Comparison of ENCODE assay signal across 25 cellular contexts in the genomic region with DNA sequence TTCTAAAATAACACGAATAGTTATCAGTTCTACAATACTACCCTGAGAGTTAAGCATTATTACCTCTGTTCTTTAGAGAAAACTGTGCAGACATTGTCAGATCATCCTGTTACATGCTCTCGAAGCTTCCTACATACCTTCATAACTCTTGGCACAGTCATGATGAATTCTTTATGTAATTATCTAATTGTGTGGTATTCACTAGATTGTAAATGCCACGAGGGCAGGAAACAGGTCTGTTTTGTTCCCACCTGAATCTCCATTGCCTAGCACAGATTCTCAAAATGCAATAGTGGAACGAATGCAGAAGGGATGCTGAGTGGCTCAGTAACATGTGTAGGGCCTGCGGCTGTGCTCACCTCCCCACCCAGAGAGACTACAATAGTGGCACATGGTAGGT. TPM values are rescaled to one million over a fixed set of nuclear protein-coding genes. Genes with fewer than 3 reads are reported as not detected.
"Had no signal": no experiment of that assay in that cellular context is flagged by ENCODE, and none has a peak within 500 bp of the region (broad histone marks: within the 10 kb centered on the region; RNA-seq: fewer than 3 reads in every experiment).

No MANE protein-coding gene starts in this region.

- DNase-seq: dermis blood vessel endothelial cell; dorsolateral prefrontal cortex; effector CD4-positive, alpha-beta T cell; effector memory CD4-positive, alpha-beta T cell; esophagus squamous epithelium; foreskin fibroblast; foreskin melanocyte; gastrocnemius medialis; glutamatergic neuron; head of caudate nucleus; heart right ventricle; hippocampal formation; left cardiac atrium; left lung; left ventricle myocardium superior; lower lobe of right lung; mesenchymal stem cell; midbrain had no signal

- H3K27ac ChIP-seq: coronary artery, dorsolateral prefrontal cortex, esophagus squamous epithelium, gastrocnemius medialis, heart right ventricle, left lung, lower lobe of right lung had no signal

- H3K36me3 ChIP-seq: esophagus squamous epithelium, gastrocnemius medialis, heart right ventricle, left lung, lower lobe of right lung had no signal

- ATAC-seq: gastrocnemius medialis, heart right ventricle, left cardiac atrium, left lung, left ventricle myocardium superior, lower lobe of right lung had no signal

- H3K4me3 ChIP-seq: coronary artery, dorsolateral prefrontal cortex, esophagus squamous epithelium, gastrocnemius medialis, heart right ventricle, left lung, lower lobe of right lung had no signal

- H3K9me3 ChIP-seq: esophagus squamous epithelium, gastrocnemius medialis, heart right ventricle, left lung, lower lobe of right lung had no signal

RNA-seq across cellular contexts. Expression of gene SYT2, which starts 3.4 kb away (rescaled TPM):
- total RNA-seq: endothelial cell of umbilical vein, epithelial cell of proximal tubule, esophagus squamous epithelium, gastrocnemius medialis, glomerular endothelial cell, left cardiac atrium, left ventricle myocardium superior, lower leg skin, lower lobe of right lung, lung microvascular endothelial cell had no signal
- polyA plus RNA-seq: endothelial cell of umbilical vein, keratinocyte had no signal
